ENCODE assay signal across 16 cellular contexts in the genomic region with DNA sequence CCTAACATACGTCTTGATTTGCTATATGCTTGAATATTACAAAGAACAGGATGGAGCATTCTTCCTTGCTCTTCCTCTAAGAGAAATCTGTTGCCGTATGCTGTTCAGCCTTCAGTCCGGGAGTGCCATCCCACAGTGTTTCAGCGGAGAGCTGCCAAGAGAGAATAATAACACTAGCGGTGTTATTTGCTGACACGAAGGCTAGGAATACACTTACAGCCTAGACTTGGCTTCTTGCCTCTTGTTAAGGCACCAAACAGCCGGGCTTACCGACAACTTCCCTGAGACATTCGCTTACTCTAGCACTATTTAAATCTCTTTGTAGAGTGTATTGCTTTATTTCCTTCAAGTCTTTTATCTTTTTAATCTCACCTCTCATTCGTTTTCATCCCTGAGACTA. TPM values are rescaled to one million over a fixed set of nuclear protein-coding genes. Genes with fewer than 3 reads are reported as not detected.
A peak's percentile ranks its signal among the peaks of the same experiment; 100 is the strongest.
DNase-seq lines count a peak whose midpoint lies in the region; ATAC-seq and TF ChIP-seq lines count a peak whose summit lies in the region.
"Had no signal": no experiment of that assay in that cellular context is flagged by ENCODE, and none has a peak within 500 bp of the region (broad histone marks: within the 10 kb centered on the region; RNA-seq: fewer than 3 reads in every experiment).

No MANE protein-coding gene starts in this region.

- H3K4me3 ChIP-seq in heart left ventricle (no peak overlapping the region), left ventricle myocardium inferior (no peak overlapping the region), thyroid gland (replicated peaks in 1 of 3) (no peak overlapping the region)
- H3K4me3 ChIP-seq: adrenal gland, K562, pancreas had no signal

- H3K9me3 ChIP-seq in heart left ventricle = no peaks in the 10 kb centered on the region
- no peaks in the 10 kb centered on the region for H3K9me3 ChIP-seq in left ventricle myocardium inferior (replicated peaks)
- no peaks in the 10 kb centered on the region for H3K9me3 ChIP-seq in thyroid gland
- H3K9me3 ChIP-seq: pancreas had no signal

- DNase-seq in heart left ventricle (no peak), left ventricle myocardium inferior (no peak), inferior parietal cortex (ENCODE audit: extremely low spot score) (peak; percentile 51), thyroid gland (peak; percentile 9 to 20)
- no peak for DNase-seq in stimulated activated CD8-positive, alpha-beta memory T cell treated with anti-CD3 and anti-CD28 coated beads, Interleukin-4, amount 100 ng/mL, for 48 hours
- DNase-seq in stimulated activated CD4-positive, alpha-beta T cell treated with anti-CD3 and anti-CD28 coated beads, Interleukin-2, amount 100 ng/mL, for 24 hours = no peak
- DNase-seq: adrenal gland, glutamatergic neuron, NCI-H1436, NCI-H526 treated with DMSO at 0.1 percent for 48 hours, pancreas, T-cell had no signal

- 11 to 26% (median 20%) methylated on average over 10 of the region's 10 CpGs for WGBS in heart left ventricle, 4 donors
- WGBS in thyroid gland, 2 donors = 18% methylated on average over 10 of the region's 10 CpGs

- no peaks in the 10 kb centered on the region for H3K36me3 ChIP-seq in heart left ventricle
- no peaks in the 10 kb centered on the region for H3K36me3 ChIP-seq in left ventricle myocardium inferior
- no peaks in the 10 kb centered on the region for H3K36me3 ChIP-seq in thyroid gland
- H3K36me3 ChIP-seq: adrenal gland, pancreas had no signal

- ATAC-seq in heart left ventricle (peak in 3 of 4 donors; percentile 41 to 49 (median 42)), HG02763 (IDR thresholded peaks at IDR 0.05; ENCODE audit: unreplicated experiment) (no peak)
- ATAC-seq: pancreas, T-cell, WTC11 had no signal

- TF ChIP-seq CTCF in heart left ventricle (IDR thresholded peaks at IDR 0.05) (no peak), left ventricle myocardium inferior (IDR thresholded peaks at IDR 0.05; ENCODE audit: borderline replicate concordance) (no peak), VCaP (conservative IDR thresholded peaks at IDR 0.05) (no peak), thyroid gland (IDR thresholded peaks at IDR 0.05) (no peak)

- peaks cover 0 to 16% (median 5%) of the 10 kb centered on the region in 12 donors for H3K4me1 ChIP-seq in heart left ventricle
- peaks cover 14% of the 10 kb centered on the region for H3K4me1 ChIP-seq in left ventricle myocardium inferior
- H3K4me1 ChIP-seq in thyroid gland = peaks cover 10 to 14% of the 10 kb centered on the region in 2 donors
- H3K4me1 ChIP-seq: adrenal gland, pancreas had no signal

- intact Hi-C loops in heart left ventricle (cut with DNase I) (loop anchor here (2.0 to 10.0 kb wide), 16 partner anchors 183 to 1933 kb away; no protein-coding TSS in a partner anchor), left ventricle myocardium inferior (cut with micrococcal nuclease) (no loop called here), thyroid gland (cut with DNase I) (no loop called here)

- H3K27me3 ChIP-seq in heart left ventricle = peaks cover 5 to 53% (median 33%) of the 10 kb centered on the region in 9 donors
- H3K27me3 ChIP-seq in left ventricle myocardium inferior (ENCODE audit: low read depth) = peaks cover 91% of the 10 kb centered on the region
- no peaks in the 10 kb centered on the region for H3K27me3 ChIP-seq in thyroid gland
- H3K27me3 ChIP-seq: pancreas had no signal

- H3K27ac ChIP-seq in heart left ventricle (no peak overlapping the region), left ventricle myocardium inferior (replicated peaks) (no peak overlapping the region), VCaP (peak overlapping the region; percentile 4; the same call in 1 of the 2 replicates), thyroid gland (no peak overlapping the region)
- H3K27ac ChIP-seq: adrenal gland, pancreas had no signal

- TF ChIP-seq POLR2A in heart left ventricle (IDR thresholded peaks at IDR 0.05) = no peak
- TF ChIP-seq POLR2A in thyroid gland (IDR thresholded peaks at IDR 0.05) = no peak

RNA-seq across cellular contexts. Expression of gene KCTD16, which starts 31.4 kb away (rescaled TPM):
- total RNA-seq in heart left ventricle (under 1 TPM in 8 of 9 donors, not detected in 1; 0.02 to 0.32 (median 0.12) TPM), left ventricle myocardium inferior (0.08 TPM), thyroid gland (1 to 10 TPM in 2 of 4 donors, under 1 TPM in 2; 0.13 to 2.5 (median 1.5) TPM)
- not detected for polyA plus RNA-seq in heart left ventricle
- polyA plus RNA-seq: K562 had no signal

RNA-seq across cellular contexts. Expression of gene YIPF5, which starts 31.6 kb away (rescaled TPM):
- total RNA-seq in heart left ventricle = 10 to 100 TPM; 18.2 to 43.9 (median 31.0) TPM
- 10 to 100 TPM in 1 of 2 donors, 1 to 10 TPM in 1; 4.1 to 24.9 TPM for polyA plus RNA-seq in heart left ventricle
- total RNA-seq in left ventricle myocardium inferior = 26.1 TPM
- total RNA-seq in thyroid gland = 10 to 100 TPM; 34.9 to 48.2 (median 41.5) TPM

Comparison
In these comparisons a context has a peak if more than half of its experiments do, and no peak if none do; other contexts are left out.
1. intact Hi-C loops: an anchor here in heart left ventricle (2.0 to 10.0 kb wide); none called in left ventricle myocardium inferior and thyroid gland.
2. DNase-seq: peak in inferior parietal cortex (single experiment) and thyroid gland (2 of 2); none in heart left ventricle (0 of 5), left ventricle myocardium inferior (single experiment), stimulated activated CD8-positive, alpha-beta memory T cell treated with anti-CD3 and anti-CD28 coated beads, Interleukin-4, amount 100 ng/mL, for 48 hours (single experiment) and stimulated activated CD4-positive, alpha-beta T cell treated with anti-CD3 and anti-CD28 coated beads, Interleukin-2, amount 100 ng/mL, for 24 hours (0 of 2).